In genomic region chr17:81510798-81511549, GRCh38 we compare ENCODE assay signal across 1 cellular context.
TF ChIP-seq lines count a peak whose summit lies in the region.

No MANE protein-coding gene starts in this region.

TF ChIP-seq in HepG2, 621 proteins besides CTCF, POLR2A, EP300 and RAD21 (continues in another document):
- TF ChIP-seq EHMT2 (IDR thresholded peaks at IDR 0.05; ENCODE audit: borderline replicate concordance, low read depth, low read length) (no peak), ZNF143 (CRISPR knock-in tag; IDR thresholded peaks at IDR 0.05) (no peak), ZNF549 (CRISPR knock-in tag; IDR thresholded peaks at IDR 0.05) (no peak), DBP (CRISPR knock-in tag; IDR thresholded peaks at IDR 0.05; ENCODE audit: not compliant biosample characterization) (no peak), ZSCAN30 (CRISPR knock-in tag; IDR thresholded peaks at IDR 0.05) (no peak), HMG20A (CRISPR knock-in tag; IDR thresholded peaks at IDR 0.05; ENCODE audit: borderline replicate concordance) (no peak), BCL3 (CRISPR knock-in tag; IDR thresholded peaks at IDR 0.05) (peak; percentile 44; the same call in 1 of the 2 replicates), SPEN (CRISPR knock-in tag; IDR thresholded peaks at IDR 0.05; ENCODE audit: low read depth) (peak; percentile 34; the same call in 1 of the 2 replicates), JUND (CRISPR knock-in tag; IDR thresholded peaks at IDR 0.05) (no peak), CERS6 (CRISPR knock-in tag; IDR thresholded peaks at IDR 0.05) (no peak), MIER3 (CRISPR knock-in tag; IDR thresholded peaks at IDR 0.05; ENCODE audit: borderline replicate concordance) (no peak), HNRNPL (IDR thresholded peaks at IDR 0.05; ENCODE audit: low read depth, low read length) (peak; percentile 85; the same call in 1 of the 2 replicates), ZNF569 (CRISPR knock-in tag; IDR thresholded peaks at IDR 0.05; ENCODE audit: borderline replicate concordance) (no peak), MED8 (CRISPR knock-in tag; IDR thresholded peaks at IDR 0.05; ENCODE audit: insufficient replicate concordance) (no peak), ZNF530 (CRISPR knock-in tag; IDR thresholded peaks at IDR 0.05; ENCODE audit: low read depth) (no peak), XRCC5 (optimal IDR thresholded peaks at IDR 0.05; ENCODE audit: low read length) (no peak), SATB2 (CRISPR knock-in tag; IDR thresholded peaks at IDR 0.05) (no peak), ZBTB38 (CRISPR knock-in tag; IDR thresholded peaks at IDR 0.05) (peak; percentile 98), GLI4 (CRISPR knock-in tag; IDR thresholded peaks at IDR 0.05; ENCODE audit: borderline replicate concordance) (no peak), ZNF766 (CRISPR knock-in tag; IDR thresholded peaks at IDR 0.05; ENCODE audit: borderline replicate concordance) (no peak)
- TF ChIP-seq, protein P1, sequence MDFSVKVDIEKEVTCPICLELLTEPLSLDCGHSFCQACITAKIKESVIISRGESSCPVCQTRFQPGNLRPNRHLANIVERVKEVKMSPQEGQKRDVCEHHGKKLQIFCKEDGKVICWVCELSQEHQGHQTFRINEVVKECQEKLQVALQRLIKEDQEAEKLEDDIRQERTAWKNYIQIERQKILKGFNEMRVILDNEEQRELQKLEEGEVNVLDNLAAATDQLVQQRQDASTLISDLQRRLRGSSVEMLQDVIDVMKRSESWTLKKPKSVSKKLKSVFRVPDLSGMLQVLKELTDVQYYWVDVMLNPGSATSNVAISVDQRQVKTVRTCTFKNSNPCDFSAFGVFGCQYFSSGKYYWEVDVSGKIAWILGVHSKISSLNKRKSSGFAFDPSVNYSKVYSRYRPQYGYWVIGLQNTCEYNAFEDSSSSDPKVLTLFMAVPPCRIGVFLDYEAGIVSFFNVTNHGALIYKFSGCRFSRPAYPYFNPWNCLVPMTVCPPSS (IDR thresholded peaks at IDR 0.05), result no peak
- TF ChIP-seq, protein P2, sequence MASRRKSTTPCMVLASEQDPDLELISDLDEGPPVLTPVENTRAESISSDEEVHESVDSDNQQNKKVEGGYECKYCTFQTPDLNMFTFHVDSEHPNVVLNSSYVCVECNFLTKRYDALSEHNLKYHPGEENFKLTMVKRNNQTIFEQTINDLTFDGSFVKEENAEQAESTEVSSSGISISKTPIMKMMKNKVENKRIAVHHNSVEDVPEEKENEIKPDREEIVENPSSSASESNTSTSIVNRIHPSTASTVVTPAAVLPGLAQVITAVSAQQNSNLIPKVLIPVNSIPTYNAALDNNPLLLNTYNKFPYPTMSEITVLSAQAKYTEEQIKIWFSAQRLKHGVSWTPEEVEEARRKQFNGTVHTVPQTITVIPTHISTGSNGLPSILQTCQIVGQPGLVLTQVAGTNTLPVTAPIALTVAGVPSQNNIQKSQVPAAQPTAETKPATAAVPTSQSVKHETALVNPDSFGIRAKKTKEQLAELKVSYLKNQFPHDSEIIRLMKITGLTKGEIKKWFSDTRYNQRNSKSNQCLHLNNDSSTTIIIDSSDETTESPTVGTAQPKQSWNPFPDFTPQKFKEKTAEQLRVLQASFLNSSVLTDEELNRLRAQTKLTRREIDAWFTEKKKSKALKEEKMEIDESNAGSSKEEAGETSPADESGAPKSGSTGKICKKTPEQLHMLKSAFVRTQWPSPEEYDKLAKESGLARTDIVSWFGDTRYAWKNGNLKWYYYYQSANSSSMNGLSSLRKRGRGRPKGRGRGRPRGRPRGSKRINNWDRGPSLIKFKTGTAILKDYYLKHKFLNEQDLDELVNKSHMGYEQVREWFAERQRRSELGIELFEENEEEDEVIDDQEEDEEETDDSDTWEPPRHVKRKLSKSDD (CRISPR knock-in tag; IDR thresholded peaks at IDR 0.05; ENCODE audit: low read depth), result 0 out of 2 replicates have a peak, but pooled peaks have one; percentile 52
- TF ChIP-seq, protein P3, sequence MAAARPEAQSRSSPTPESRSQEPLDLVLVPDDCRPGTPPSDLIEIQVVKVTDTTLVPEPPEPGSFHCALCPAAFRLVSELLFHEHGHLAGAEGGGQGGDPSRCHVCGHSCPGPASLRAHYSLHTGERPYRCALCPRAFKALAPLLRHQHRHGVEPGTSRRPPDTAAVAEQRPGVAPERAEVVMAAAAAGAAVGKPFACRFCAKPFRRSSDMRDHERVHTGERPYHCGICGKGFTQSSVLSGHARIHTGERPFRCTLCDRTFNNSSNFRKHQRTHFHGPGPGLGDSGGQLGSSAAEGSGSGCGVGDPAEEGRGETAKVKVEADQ (CRISPR knock-in tag; IDR thresholded peaks at IDR 0.05; ENCODE audit: borderline replicate concordance), result peak; percentile 46; the same call in 1 of the 2 replicates
- TF ChIP-seq, protein P4, sequence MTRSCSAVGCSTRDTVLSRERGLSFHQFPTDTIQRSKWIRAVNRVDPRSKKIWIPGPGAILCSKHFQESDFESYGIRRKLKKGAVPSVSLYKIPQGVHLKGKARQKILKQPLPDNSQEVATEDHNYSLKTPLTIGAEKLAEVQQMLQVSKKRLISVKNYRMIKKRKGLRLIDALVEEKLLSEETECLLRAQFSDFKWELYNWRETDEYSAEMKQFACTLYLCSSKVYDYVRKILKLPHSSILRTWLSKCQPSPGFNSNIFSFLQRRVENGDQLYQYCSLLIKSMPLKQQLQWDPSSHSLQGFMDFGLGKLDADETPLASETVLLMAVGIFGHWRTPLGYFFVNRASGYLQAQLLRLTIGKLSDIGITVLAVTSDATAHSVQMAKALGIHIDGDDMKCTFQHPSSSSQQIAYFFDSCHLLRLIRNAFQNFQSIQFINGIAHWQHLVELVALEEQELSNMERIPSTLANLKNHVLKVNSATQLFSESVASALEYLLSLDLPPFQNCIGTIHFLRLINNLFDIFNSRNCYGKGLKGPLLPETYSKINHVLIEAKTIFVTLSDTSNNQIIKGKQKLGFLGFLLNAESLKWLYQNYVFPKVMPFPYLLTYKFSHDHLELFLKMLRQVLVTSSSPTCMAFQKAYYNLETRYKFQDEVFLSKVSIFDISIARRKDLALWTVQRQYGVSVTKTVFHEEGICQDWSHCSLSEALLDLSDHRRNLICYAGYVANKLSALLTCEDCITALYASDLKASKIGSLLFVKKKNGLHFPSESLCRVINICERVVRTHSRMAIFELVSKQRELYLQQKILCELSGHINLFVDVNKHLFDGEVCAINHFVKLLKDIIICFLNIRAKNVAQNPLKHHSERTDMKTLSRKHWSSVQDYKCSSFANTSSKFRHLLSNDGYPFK (CRISPR knock-in tag; IDR thresholded peaks at IDR 0.05; ENCODE audit: borderline replicate concordance), result no peak
- TF ChIP-seq, protein P5, sequence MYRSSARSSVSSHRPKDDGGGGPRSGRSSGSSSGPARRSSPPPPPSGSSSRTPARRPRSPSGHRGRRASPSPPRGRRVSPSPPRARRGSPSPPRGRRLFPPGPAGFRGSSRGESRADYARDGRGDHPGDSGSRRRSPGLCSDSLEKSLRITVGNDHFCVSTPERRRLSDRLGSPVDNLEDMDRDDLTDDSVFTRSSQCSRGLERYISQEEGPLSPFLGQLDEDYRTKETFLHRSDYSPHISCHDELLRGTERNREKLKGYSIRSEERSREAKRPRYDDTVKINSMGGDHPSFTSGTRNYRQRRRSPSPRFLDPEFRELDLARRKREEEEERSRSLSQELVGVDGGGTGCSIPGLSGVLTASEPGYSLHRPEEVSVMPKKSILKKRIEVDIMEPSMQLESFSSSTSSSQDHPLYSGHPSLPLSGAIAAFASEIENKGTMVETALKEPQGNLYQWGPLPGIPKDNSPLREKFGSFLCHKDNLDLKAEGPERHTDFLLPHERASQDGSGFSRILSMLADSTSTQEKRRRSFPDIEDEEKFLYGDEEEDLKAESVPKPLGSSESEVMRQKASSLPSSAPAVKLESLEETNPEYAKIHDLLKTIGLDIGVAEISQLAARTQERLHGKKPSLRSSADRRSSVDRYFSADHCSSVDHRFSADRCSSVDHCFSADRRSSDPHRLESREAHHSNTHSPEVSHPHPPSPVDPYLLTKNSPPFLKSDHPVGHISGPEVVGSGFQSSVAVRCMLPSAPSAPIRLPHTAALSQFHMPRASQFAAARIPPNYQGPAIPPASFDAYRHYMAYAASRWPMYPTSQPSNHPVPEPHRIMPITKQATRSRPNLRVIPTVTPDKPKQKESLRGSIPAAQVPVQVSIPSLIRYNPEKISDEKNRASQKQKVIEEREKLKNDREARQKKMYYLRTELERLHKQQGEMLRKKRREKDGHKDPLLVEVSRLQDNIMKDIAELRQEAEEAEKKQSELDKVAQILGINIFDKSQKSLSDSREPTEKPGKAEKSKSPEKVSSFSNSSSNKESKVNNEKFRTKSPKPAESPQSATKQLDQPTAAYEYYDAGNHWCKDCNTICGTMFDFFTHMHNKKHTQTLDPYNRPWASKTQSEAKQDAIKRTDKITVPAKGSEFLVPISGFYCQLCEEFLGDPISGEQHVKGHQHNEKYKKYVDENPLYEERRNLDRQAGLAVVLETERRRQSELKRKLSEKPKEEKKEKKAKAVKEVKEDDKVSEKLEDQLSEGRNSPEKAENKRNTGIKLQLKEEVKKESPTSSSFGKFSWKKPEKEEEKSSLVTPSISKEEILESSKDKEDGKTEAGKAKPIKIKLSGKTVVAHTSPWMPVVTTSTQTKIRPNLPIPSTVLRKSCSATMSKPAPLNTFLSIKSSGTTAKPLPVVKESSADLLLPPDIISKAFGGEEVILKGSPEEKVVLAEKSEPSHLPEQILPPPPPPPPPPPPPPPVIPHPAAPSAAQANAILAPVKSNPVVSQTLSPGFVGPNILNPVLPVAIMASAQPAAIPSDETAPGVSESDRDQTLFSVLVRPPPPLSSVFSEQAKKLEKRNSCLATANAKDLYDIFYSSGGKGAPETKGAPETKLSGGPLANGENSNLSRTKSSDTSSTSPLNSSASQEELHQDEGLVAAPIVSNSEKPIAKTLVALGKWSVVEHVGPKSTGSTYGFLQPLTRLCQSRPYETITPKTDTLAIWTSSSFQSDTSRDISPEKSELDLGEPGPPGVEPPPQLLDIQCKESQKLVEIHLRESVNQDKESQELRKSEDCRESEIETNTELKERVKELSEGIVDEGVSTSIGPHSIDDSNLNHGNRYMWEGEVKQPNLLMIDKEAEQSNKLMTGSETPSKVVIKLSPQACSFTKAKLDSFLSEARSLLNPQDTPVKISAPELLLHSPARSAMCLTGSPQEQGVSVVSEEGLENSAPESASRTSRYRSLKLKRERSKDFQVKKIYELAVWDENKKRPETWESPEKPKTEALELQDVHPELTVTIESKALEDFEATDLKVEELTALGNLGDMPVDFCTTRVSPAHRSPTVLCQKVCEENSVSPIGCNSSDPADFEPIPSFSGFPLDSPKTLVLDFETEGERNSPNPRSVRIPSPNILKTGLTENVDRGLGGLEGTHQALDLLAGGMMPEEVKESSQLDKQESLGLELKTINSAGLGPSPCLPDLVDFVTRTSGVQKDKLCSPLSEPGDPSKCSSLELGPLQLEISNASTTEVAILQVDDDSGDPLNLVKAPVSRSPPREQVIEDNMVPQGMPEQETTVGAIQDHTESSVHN (CRISPR knock-in tag; IDR thresholded peaks at IDR 0.05), result no peak
